ENCODE assay signal across 1 cellular context in the genomic region with DNA sequence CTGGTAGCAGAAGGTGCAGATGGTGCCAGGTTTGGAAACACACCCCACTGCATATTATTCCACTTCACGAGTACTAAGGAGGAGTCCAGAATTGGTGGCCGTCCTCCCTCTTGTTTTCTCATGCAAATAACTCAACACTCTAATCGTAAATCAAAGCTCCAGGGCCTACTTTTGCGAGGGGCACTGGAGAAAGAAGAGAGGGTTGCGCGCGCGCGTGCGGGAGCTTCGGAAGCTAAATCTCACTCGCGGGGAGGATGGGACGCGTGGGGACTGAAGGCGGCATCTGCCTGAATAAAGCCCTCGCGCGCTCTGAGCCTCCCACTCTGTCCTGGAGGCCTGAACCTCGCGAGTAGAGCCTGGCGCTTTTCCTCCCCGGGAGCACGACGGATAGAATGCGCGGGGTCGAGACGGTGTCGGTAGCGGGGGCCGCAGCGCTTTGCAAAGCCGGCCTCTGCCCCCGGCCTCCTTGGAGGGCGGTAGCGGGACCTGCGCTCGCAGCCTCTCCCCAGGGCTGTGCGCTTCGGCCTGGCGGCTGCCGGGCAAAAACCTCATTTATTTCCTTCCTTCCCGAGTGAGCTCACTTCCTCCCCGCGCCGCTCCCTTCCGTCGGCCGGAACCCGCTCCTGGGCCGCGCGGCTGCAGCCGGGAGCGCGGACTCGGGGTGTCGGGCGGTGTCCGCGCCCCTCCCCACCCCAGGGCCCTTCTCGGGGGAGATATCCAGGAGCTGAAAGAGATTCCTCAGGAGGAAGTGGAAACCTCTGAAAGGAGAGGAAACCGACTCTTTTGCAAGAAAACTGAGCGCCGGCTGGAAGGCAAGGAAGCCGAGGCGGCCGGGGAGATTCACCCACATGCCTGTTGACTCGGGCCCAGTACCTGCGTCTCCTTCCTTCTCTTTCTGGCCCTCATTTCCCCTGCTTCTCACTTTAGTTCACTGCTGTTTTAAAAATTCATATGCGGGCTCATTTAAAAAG.
TF ChIP-seq lines count a peak whose summit lies in the region.

No MANE protein-coding gene starts in this region.

TF ChIP-seq in endothelial cell of umbilical vein, 7 proteins besides CTCF, POLR2A, EP300 and RAD21:
- TF ChIP-seq, protein P1, sequence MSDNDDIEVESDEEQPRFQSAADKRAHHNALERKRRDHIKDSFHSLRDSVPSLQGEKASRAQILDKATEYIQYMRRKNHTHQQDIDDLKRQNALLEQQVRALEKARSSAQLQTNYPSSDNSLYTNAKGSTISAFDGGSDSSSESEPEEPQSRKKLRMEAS (IDR thresholded peaks at IDR 0.05; ENCODE audit: insufficient read depth, insufficient read length) = no peak
- TF ChIP-seq POLR2AphosphoS5 (IDR thresholded peaks at IDR 0.05; ENCODE audit: insufficient read depth, low read depth, low read length) (peak; percentile 59), EZH2 (IDR thresholded peaks at IDR 0.05; ENCODE audit: borderline replicate concordance, low read depth, low read length, severe bottlenecking) (peak; percentile 55), FOS (IDR thresholded peaks at IDR 0.05; ENCODE audit: borderline replicate concordance, insufficient read depth, low read length) (peak; percentile 15)
TF ChIP-seq in endothelial cell of umbilical vein: peak in this region for 3.
